ENCODE assay signal across 16 cellular contexts in the genomic region with DNA sequence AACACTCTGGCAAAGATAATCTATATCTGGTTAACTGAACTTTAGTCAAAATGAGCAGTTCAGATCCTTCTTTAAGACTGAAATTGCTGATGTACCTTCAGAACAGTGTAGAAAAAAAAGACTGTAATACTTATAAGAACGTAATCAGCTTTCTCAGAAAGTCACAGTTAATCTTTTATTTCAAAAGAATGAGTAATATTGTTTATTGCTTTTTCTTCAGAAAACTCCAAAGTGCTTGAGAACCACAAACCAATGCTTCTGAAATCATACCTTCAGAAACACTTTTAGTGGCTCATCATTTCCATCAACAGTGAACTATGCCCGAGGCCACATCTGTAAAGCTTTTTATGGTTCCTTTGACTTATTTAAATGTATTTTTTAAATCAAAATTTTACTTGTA.
"Had no signal": no experiment of that assay in that cellular context is flagged by ENCODE, and none has a peak within 500 bp of the region (broad histone marks: within the 10 kb centered on the region; RNA-seq: fewer than 3 reads in every experiment).

No MANE protein-coding gene starts in this region.

- H3K27me3 ChIP-seq: cardiac muscle cell, hepatocyte, neutrophil, transverse colon, vagina had no signal

- H3K4me2 ChIP-seq: hepatocyte had no signal

- H2AFZ ChIP-seq: hepatocyte had no signal

- H3K9me3 ChIP-seq: neutrophil, vagina had no signal

- H3K4me3 ChIP-seq: cardiac muscle cell, hepatocyte, left ventricle myocardium inferior, transverse colon, vagina had no signal

- H3K79me2 ChIP-seq: hepatocyte had no signal

- H3K36me3 ChIP-seq: cardiac muscle cell, left ventricle myocardium inferior, neutrophil, transverse colon, vagina had no signal

- H3K27ac ChIP-seq: cardiac muscle cell, hepatocyte, left ventricle myocardium inferior, neutrophil, transverse colon, vagina had no signal

- ATAC-seq: activated naive CD8-positive, alpha-beta T cell treated with anti-CD3 and anti-CD28 coated beads, Interleukin-2, amount 50 U/mL, for 24 hours; natural killer cell had no signal

- DNase-seq: activated CD4-positive, alpha-beta memory T cell treated with anti-CD3 and anti-CD28 coated beads, Interleukin-2, amount 10 ng/mL, durations not matched to agents 7 days and 5 days; activated naive CD4-positive, alpha-beta T cell treated with Interleukin-2 at 50 U/mL for 16 hours; activated naive CD8-positive, alpha-beta T cell treated with anti-CD3 and anti-CD28 coated beads, Interleukin-2, amount 50 U/mL, for 24 hours; left ventricle myocardium inferior; mesendoderm; natural killer cell; posterior cingulate gyrus; retina; stimulated activated CD4-positive, alpha-beta T cell treated with anti-CD3 and anti-CD28 coated beads, Interleukin-15, amount 100 ng/mL, for 24 hours; stimulated activated CD4-positive, alpha-beta T cell treated with anti-CD3 and anti-CD28 coated beads, Interleukin-4, amount 100 ng/mL, for 1 hour; stimulated activated naive CD4-positive, alpha-beta T cell; transverse colon had no signal

- H3K4me1 ChIP-seq: left ventricle myocardium inferior, transverse colon, vagina had no signal
